12 cellular contexts compared by ENCODE assay signal in the genomic region with DNA sequence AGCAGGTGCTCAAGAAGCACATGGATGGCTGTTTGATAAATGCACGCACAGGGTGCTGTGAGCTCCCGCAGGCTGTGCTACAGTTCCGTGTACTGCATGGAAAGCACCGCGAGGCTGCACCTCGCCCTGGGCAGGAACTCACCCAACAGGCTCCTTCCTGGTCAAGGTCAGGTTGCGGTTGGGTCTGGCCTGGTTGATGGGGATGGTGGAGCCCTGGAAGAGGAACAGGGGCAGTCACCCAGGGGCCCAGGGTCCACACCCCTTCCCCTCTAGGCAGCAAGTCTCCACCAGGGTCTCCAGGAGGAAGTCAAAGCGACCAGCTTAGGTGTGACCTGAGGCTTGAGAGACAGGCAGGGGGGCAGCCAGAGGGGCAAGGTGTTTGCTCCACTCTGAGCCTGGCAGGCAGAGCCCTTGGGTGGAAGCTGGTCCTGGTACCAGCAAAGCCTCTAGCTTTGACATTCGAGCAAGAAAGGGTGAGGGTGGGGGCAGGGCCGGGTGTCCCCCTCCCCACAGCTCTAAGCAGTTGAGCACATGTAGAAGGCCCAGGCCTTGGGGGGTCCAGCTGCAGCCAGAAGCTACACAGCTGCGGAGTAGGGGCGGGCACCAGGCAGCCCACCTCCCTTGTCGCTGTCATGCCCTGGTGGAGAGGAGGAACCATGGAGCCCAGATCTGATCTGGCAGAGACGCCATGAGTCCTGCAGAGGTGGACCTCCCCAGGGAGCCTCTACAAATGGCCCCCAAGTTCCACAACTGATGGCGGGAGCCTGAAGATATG. TPM values are rescaled to one million over a fixed set of nuclear protein-coding genes. Genes with fewer than 3 reads are reported as not detected.
DNase-seq lines count a peak whose midpoint lies in the region; TF ChIP-seq lines count a peak whose summit lies in the region.
"Had no signal": no experiment of that assay in that cellular context is flagged by ENCODE, and none has a peak within 500 bp of the region (broad histone marks: within the 10 kb centered on the region; RNA-seq: fewer than 3 reads in every experiment).

No MANE protein-coding gene starts in this region.

- no peaks in the 10 kb centered on the region for H3K9me2 ChIP-seq in PC-9 (ENCODE audit: insufficient read depth)

- DNase-seq in CMK (ENCODE audit: low read depth) (peak; percentile 12), PC-9 (peak; percentile 77), head of caudate nucleus (peak in 24 of 42 donors; percentile 2 to 38 (median 9)), posterior cingulate gyrus (peak in 7 of 10 donors; percentile 3 to 70 (median 17)), inferior parietal cortex (ENCODE audit: extremely low spot score) (no peak), NOMO-1 treated with dmso at 0.1 percent for 144 hours (lab: John Stamatoyannopoulos, UW; ENCODE audit: unreplicated experiment) (no peak), DMS53 treated with DMSO at 0.1 percent for 48 hours (lab: John Stamatoyannopoulos, UW; ENCODE audit: unreplicated experiment) (no peak), NCI-H345 treated with DMSO at 0.1 percent for 48 hours (lab: John Stamatoyannopoulos, UW; ENCODE audit: unreplicated experiment) (no peak)
- DNase-seq: amygdala, NCI-H1048 had no signal

- BruUV-seq in PC-9 (replicated peaks; lab: Mats Ljungman, UMichigan), result no TSS peak

- H3K4me1 ChIP-seq in PC-9 (replicated peaks; ENCODE audit: insufficient read depth), result peaks cover 25% of the 10 kb centered on the region

- no peaks in the 10 kb centered on the region for H3K27me3 ChIP-seq in PC-9 (ENCODE audit: insufficient read depth, low read depth)

- no peak for TF ChIP-seq CTCF in PC-9 (conservative IDR thresholded peaks at IDR 0.05)

- peak overlapping the region; percentile 36; the same call in 1 of the 2 replicates for H3K4me3 ChIP-seq in PC-9
- H3K4me3 ChIP-seq: GM23338 had no signal

- H3K27ac ChIP-seq in PC-9, result peak overlapping the region; percentile 72

- no peaks in the 10 kb centered on the region for H4K20me1 ChIP-seq in PC-9 (ENCODE audit: insufficient read depth)

- intact Hi-C loops in PC-9 (cut with micrococcal nuclease; ENCODE audit: unreplicated experiment), result loop anchor here (1.0 to 5.0 kb wide), 2 partner anchors 67 to 1412 kb away; no protein-coding TSS in a partner anchor
- intact Hi-C loops in head of caudate nucleus (cut with DNase I), result no loop called here
- intact Hi-C loops in posterior cingulate gyrus (cut with DNase I), result no loop called here

- POLR2A ChIA-PET in PC-9 (lab: Charles Lee; ENCODE audit: unreplicated experiment), result interaction anchor here (0.8 kb wide), 1 partner anchor 81 kb away, joined by 10 read pairs; no protein-coding TSS in a partner anchor

- H3K4me2 ChIP-seq in PC-9, result peak overlapping the region; percentile 80
- H3K4me2 ChIP-seq: GM23338 had no signal

- CTCF ChIA-PET in PC-9 (lab: Charles Lee), result interaction anchor here (0.5 kb wide), 1 partner anchor 283 kb away, joined by 3 read pairs; no protein-coding TSS in a partner anchor

- H3K9me3 ChIP-seq in PC-9 (ENCODE audit: insufficient read depth, low read depth), result no peaks in the 10 kb centered on the region

- no peaks in the 10 kb centered on the region for H3K36me3 ChIP-seq in PC-9 (ENCODE audit: low read depth)

- no peaks in the 10 kb centered on the region for H3K79me2 ChIP-seq in PC-9 (ENCODE audit: low read depth)

- peaks cover 14% of the 10 kb centered on the region; the same call in 1 of the 2 replicates for H3F3A ChIP-seq in PC-9 (ENCODE audit: insufficient read depth, low read depth)

- peak overlapping the region; percentile 50 for H2AFZ ChIP-seq in PC-9
- H2AFZ ChIP-seq: GM23338 had no signal

RNA-seq across cellular contexts. Expression of a gene that starts 46.3 kb away (rescaled TPM):
- 59.2 and 67.0 TPM in 2 replicates for total RNA-seq in PC-9 (2021)

RNA-seq across cellular contexts. Expression of a gene that starts 50.1 kb away (rescaled TPM):
- 46.9 and 50.0 TPM in 2 replicates for total RNA-seq in PC-9 (2021)
- total RNA-seq: dermis microvascular lymphatic vessel endothelial cell had no signal

Comparison
In these comparisons a context has a peak if more than half of its experiments do, and no peak if none do; other contexts are left out.
1. DNase-seq: peak in CMK (single experiment), PC-9 (2 of 2), head of caudate nucleus (24 of 42) and posterior cingulate gyrus (7 of 10); none in inferior parietal cortex (single experiment), NOMO-1 treated with dmso at 0.1 percent for 144 hours (single experiment), DMS53 treated with DMSO at 0.1 percent for 48 hours (single experiment) and NCI-H345 treated with DMSO at 0.1 percent for 48 hours (single experiment).